12 cellular contexts compared by ENCODE assay signal in the genomic region with DNA sequence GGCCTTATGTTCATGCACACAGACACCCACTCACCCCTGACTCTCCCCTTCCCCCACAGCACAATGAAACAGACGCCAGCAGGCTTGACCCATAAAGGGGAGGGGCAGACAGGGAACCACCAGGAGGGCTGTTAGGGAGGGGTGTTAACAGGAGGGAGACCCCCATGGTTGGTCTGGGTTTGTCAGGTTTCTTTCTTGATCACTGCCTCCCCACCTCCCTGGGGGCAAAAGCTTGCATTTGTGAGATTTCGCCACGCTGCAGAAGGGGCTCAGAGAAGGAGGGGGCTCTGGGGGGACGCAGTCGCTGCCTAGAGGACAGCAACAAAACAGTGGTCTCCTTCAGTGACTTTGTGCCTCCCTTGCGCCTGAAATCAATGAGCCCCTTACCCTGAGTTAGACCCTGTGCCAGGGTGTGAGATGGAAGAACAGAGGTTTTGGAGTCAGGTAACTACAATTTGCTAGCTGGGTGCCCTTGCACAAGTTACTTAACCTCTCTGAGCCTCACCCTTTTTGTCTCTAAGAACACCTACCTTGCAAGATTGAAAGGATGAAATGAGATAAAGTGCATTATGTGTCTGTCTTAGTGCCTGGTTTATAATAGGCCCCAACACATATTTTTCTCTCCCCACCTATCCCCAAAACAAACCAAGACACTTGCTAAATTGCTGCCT. TPM values are rescaled to one million over a fixed set of nuclear protein-coding genes. Genes with fewer than 3 reads are reported as not detected.
DNase-seq lines count a peak whose midpoint lies in the region; ATAC-seq and TF ChIP-seq lines count a peak whose summit lies in the region.
"Had no signal": no experiment of that assay in that cellular context is flagged by ENCODE, and none has a peak within 500 bp of the region (broad histone marks: within the 10 kb centered on the region; RNA-seq: fewer than 3 reads in every experiment).

No MANE protein-coding gene starts in this region.

- H3K4me1 ChIP-seq in cardiac muscle cell (ENCODE audit: low read depth) (peaks cover 28% of the 10 kb centered on the region), foreskin keratinocyte (no peaks in the 10 kb centered on the region)
- H3K4me1 ChIP-seq: tibial artery had no signal

- DNase-seq in cardiac muscle cell (ENCODE audit: low read depth in 1 of 2, low spot score in 1 of 2): no peak
- no peak for DNase-seq in left cardiac atrium
- DNase-seq in left kidney (ENCODE audit: low read depth, low spot score): peak; percentile 79
- no peak for DNase-seq in 8988T
- DNase-seq in foreskin keratinocyte: no peak
- DNase-seq: activated effector memory CD4-positive, alpha-beta T cell treated with Interleukin-2 at 50 U/mL for 16 hours; CD4-positive, alpha-beta memory T cell; tibial artery had no signal

- no peaks in the 10 kb centered on the region for H3K27me3 ChIP-seq in cardiac muscle cell
- peaks cover 3% of the 10 kb centered on the region for H3K27me3 ChIP-seq in foreskin keratinocyte
- H3K27me3 ChIP-seq: tibial artery had no signal

- H3K9me3 ChIP-seq in cardiac muscle cell (ENCODE audit: low read depth): no peaks in the 10 kb centered on the region
- H3K9me3 ChIP-seq: A549, tibial artery had no signal

- ATAC-seq in left cardiac atrium (no peak), esophagus mucosa (no peak), foreskin keratinocyte (no peak)
- ATAC-seq: A549 had no signal

- no peak for TF ChIP-seq CTCF in cardiac muscle cell (IDR thresholded peaks at IDR 0.05; ENCODE audit: low read depth, low read length)
- TF ChIP-seq CTCF in foreskin keratinocyte (conservative IDR thresholded peaks at IDR 0.05): no peak

- peak overlapping the region; percentile 71 for H3K27ac ChIP-seq in cardiac muscle cell
- H3K27ac ChIP-seq in foreskin keratinocyte: no peak overlapping the region
- H3K27ac ChIP-seq: A549, epithelial cell of prostate, skin epidermis, tibial artery had no signal

- no peak overlapping the region for H3K4me3 ChIP-seq in cardiac muscle cell
- H3K4me3 ChIP-seq: A549, skin epidermis, tibial artery had no signal

- intact Hi-C loops in left cardiac atrium (cut with DNase I): no loop called here

- H3K36me3 ChIP-seq in cardiac muscle cell: no peaks in the 10 kb centered on the region
- H3K36me3 ChIP-seq: tibial artery had no signal

RNA-seq across cellular contexts. Expression of gene RND2, which starts 9.7 kb away (rescaled TPM):
- 18.5 and 18.8 TPM in 2 replicates for total RNA-seq in cardiac muscle cell
- 19.9 and 23.1 TPM in 2 replicates for polyA plus RNA-seq in cardiac muscle cell
- total RNA-seq in left cardiac atrium: 1 to 10 TPM; 1.6 to 1.8 TPM
- 0.16 TPM for total RNA-seq in esophagus mucosa
- total RNA-seq in foreskin keratinocyte: 0.14 TPM in 2 replicates
- polyA plus RNA-seq in foreskin keratinocyte: 0.17 and 0.25 TPM in 2 replicates

RNA-seq across cellular contexts. Expression of gene VAT1, which starts 12.6 kb away (rescaled TPM):
- total RNA-seq in cardiac muscle cell (264 and 312 TPM in 2 replicates), left cardiac atrium (100 to 1,000 TPM; 115 to 118 TPM), esophagus mucosa (83.5 TPM), foreskin keratinocyte (91.2 and 121 TPM in 2 replicates)
- polyA plus RNA-seq in cardiac muscle cell (207 and 216 TPM in 2 replicates), foreskin keratinocyte (93.9 and 112 TPM in 2 replicates)

RNA-seq across cellular contexts. Expression of gene IFI35, which starts 28.2 kb away (rescaled TPM):
- 4.7 and 6.8 TPM in 2 replicates for total RNA-seq in cardiac muscle cell
- polyA plus RNA-seq in cardiac muscle cell: 8.7 and 9.4 TPM in 2 replicates
- 10 to 100 TPM; 19.4 to 23.7 TPM for total RNA-seq in left cardiac atrium
- 7.7 TPM for total RNA-seq in esophagus mucosa
- total RNA-seq in foreskin keratinocyte: 36.3 and 40.6 TPM in 2 replicates
- polyA plus RNA-seq in foreskin keratinocyte: 57.0 and 72.2 TPM in 2 replicates

RNA-seq across cellular contexts. Expression of gene RPL27, which starts 36.5 kb away (rescaled TPM):
- total RNA-seq in cardiac muscle cell (958 and 1,193 TPM in 2 replicates), left cardiac atrium (100 to 1,000 TPM; 722 to 820 TPM), esophagus mucosa (1,265 TPM), foreskin keratinocyte (1,868 and 1,991 TPM in 2 replicates)
- polyA plus RNA-seq in cardiac muscle cell (906 and 971 TPM in 2 replicates), foreskin keratinocyte (3,580 and 3,581 TPM in 2 replicates)

RNA-seq across cellular contexts. Expression of gene RUNDC1, which starts 54.4 kb away (rescaled TPM):
- total RNA-seq in cardiac muscle cell (20.5 and 28.8 TPM in 2 replicates), left cardiac atrium (10 to 100 TPM in 1 of 2 donors, 1 to 10 TPM in 1; 9.3 to 14.5 TPM), esophagus mucosa (5.8 TPM), foreskin keratinocyte (9.7 and 10.5 TPM in 2 replicates)
- polyA plus RNA-seq in cardiac muscle cell (33.8 and 39.0 TPM in 2 replicates), foreskin keratinocyte (6.1 and 6.6 TPM in 2 replicates)
